In genomic region chr2:48738806-48739205, GRCh38 we compare ENCODE assay signal across 23 cellular contexts. TPM values are rescaled to one million over a fixed set of nuclear protein-coding genes. Genes with fewer than 3 reads are reported as not detected.
A peak's percentile ranks its signal among the peaks of the same experiment; 100 is the strongest.
DNase-seq lines count a peak whose midpoint lies in the region; TF ChIP-seq lines count a peak whose summit lies in the region.
"Had no signal": no experiment of that assay in that cellular context is flagged by ENCODE, and none has a peak within 500 bp of the region (broad histone marks: within the 10 kb centered on the region; RNA-seq: fewer than 3 reads in every experiment).

No MANE protein-coding gene starts in this region.

- no peak overlapping the region for H3K4me3 ChIP-seq in astrocyte of the spinal cord (ENCODE audit: low read depth, low read length)
- no peak overlapping the region for H3K4me3 ChIP-seq in MG63
- H3K4me3 ChIP-seq: esophagus muscularis mucosa, heart left ventricle, lower lobe of right lung, ovary, sigmoid colon, upper lobe of left lung had no signal

- no peak overlapping the region for H3K27ac ChIP-seq in substantia nigra (ENCODE audit: low read depth, low read length, poor library complexity, severe bottlenecking)
- H3K27ac ChIP-seq: esophagus muscularis mucosa, heart left ventricle, lower lobe of right lung, ovary, sigmoid colon, upper lobe of left lung had no signal

- no peak for TF ChIP-seq CTCF in astrocyte of the spinal cord (IDR thresholded peaks at IDR 0.05; ENCODE audit: low read depth, low read length)

- no peaks in the 10 kb centered on the region for H3K9me3 ChIP-seq in MG63
- H3K9me3 ChIP-seq: Caco-2, esophagus muscularis mucosa, heart left ventricle, lower lobe of right lung, ovary, sigmoid colon, upper lobe of left lung had no signal

- H3K36me3 ChIP-seq in MG63 = no peaks in the 10 kb centered on the region
- H3K36me3 ChIP-seq: esophagus muscularis mucosa, heart left ventricle, lower lobe of right lung, ovary, sigmoid colon, upper lobe of left lung had no signal

- no peaks in the 10 kb centered on the region for H3K27me3 ChIP-seq in MG63
- H3K27me3 ChIP-seq: esophagus muscularis mucosa, heart left ventricle, ovary, upper lobe of left lung had no signal

- DNase-seq in COLO829 (ENCODE audit: low spot score) (peak; percentile 35), HT1080 (ENCODE audit: low read depth) (peak; percentile 82), astrocyte of the spinal cord (ENCODE audit: low read depth, low spot score) (peak; percentile 56), kidney tubule cell (ENCODE audit: low spot score) (peak; percentile 81), substantia nigra (lab: John Stamatoyannopoulos, UW) (no peak), MG63 (no peak), SKM-1 treated with dmso at 0.1 percent for 144 hours (lab: John Stamatoyannopoulos, UW; ENCODE audit: unreplicated experiment) (no peak)
- no peak for DNase-seq in activated naive CD4-positive, alpha-beta T cell treated with anti-CD3 and anti-CD28 coated beads, Interleukin-2, amount 50 U/mL, for 16 hours
- DNase-seq: activated CD8-positive, alpha-beta T cell treated with anti-CD3 and anti-CD28 coated beads for 36 hours; activated naive CD4-positive, alpha-beta T cell treated with anti-CD3 and anti-CD28 coated beads, Interleukin-2, amount 10 ng/mL, durations not matched to agents 7 days and 5 days; activated T-cell treated with anti-CD3 and anti-CD28 coated beads, Interleukin-2, amount 50 U/mL, for 4 hours; Caco-2; heart left ventricle; lower lobe of right lung; NCI-H1930; NCI-H510A; ovary; SHP77; sigmoid colon; T-helper 1 cell; upper lobe of left lung had no signal

- in situ Hi-C loops in astrocyte of the spinal cord (cut with HindIII; ENCODE audit: low sequenced_read_pairs) = no loop called here

RNA-seq across cellular contexts. Expression of gene LHCGR, which starts 16.7 kb away (rescaled TPM):
- not detected in 2 replicates for total RNA-seq in HT1080 (2014; rRNA removed; shearing (Covaris generic))
- polyA plus RNA-seq in HT1080 (2015; cell fraction: cytosol; rRNA removed) = not detected in 2 replicates
- not detected in 2 replicates for polyA plus RNA-seq in HT1080 (2015; cell fraction: nucleus; rRNA removed)
- not detected in 2 replicates for total RNA-seq in MG63 (2014; rRNA removed; shearing (Covaris generic); ENCODE audit: low replicate concordance)
- total RNA-seq: activated CD8-positive, alpha-beta T cell treated with anti-CD3 and anti-CD28 coated beads for 36 hours; activated T-cell treated with anti-CD3 and anti-CD28 coated beads, Interleukin-2, amount 50 U/mL, for 4 hours; Caco-2; G401; sigmoid colon had no signal
- polyA plus RNA-seq: sigmoid colon had no signal

Comparison
In these comparisons a context has a peak if more than half of its experiments do, and no peak if none do; other contexts are left out.
1. DNase-seq: peak in COLO829 (single experiment), HT1080 (single experiment), astrocyte of the spinal cord (single experiment) and kidney tubule cell (single experiment); none in substantia nigra (0 of 49), activated naive CD4-positive, alpha-beta T cell treated with anti-CD3 and anti-CD28 coated beads, Interleukin-2, amount 50 U/mL, for 16 hours (single experiment), MG63 (single experiment) and SKM-1 treated with dmso at 0.1 percent for 144 hours (single experiment).